Comparison of ENCODE assay signal across 12 cellular contexts in genomic region chr15:61327019-61327631, GRCh38.
DNase-seq lines count a peak whose midpoint lies in the region; ATAC-seq lines count a peak whose summit lies in the region.
"Had no signal": no experiment of that assay in that cellular context is flagged by ENCODE, and none has a peak within 500 bp of the region (broad histone marks: within the 10 kb centered on the region; RNA-seq: fewer than 3 reads in every experiment).

No MANE protein-coding gene starts in this region.

- peaks cover 11% of the 10 kb centered on the region for H3K27me3 Mint-ChIP-seq in stimulated activated naive CD8-positive, alpha-beta T cell treated with anti-CD3 and anti-CD28 coated beads, Interleukin-15, amount 100 ng/mL, for 72 hours

- H3K27ac Mint-ChIP-seq in stimulated activated naive CD8-positive, alpha-beta T cell treated with anti-CD3 and anti-CD28 coated beads, Interleukin-15, amount 100 ng/mL, for 72 hours = no peak overlapping the region
- H3K27ac Mint-ChIP-seq: activated CD8-positive, alpha-beta T cell treated with anti-CD3 and anti-CD28 coated beads for 36 hours had no signal

- H3K4me3 Mint-ChIP-seq in stimulated activated naive CD8-positive, alpha-beta T cell treated with anti-CD3 and anti-CD28 coated beads, Interleukin-15, amount 100 ng/mL, for 72 hours = no peak overlapping the region
- H3K4me3 Mint-ChIP-seq: activated CD8-positive, alpha-beta T cell treated with anti-CD3 and anti-CD28 coated beads for 36 hours had no signal

- DNase-seq in COR-L47 (lab: John Stamatoyannopoulos, UW) (peak; percentile 93), SHP77 (lab: John Stamatoyannopoulos, UW) (peak; percentile 62 to 91), islet precursor cell (no peak), glomerular visceral epithelial cell (ENCODE audit: extremely low spot score) (no peak), HUDEP-2 (lab: John Stamatoyannopoulos, UW; ENCODE audit: unreplicated experiment in 76 of 76) (no peak)
- DNase-seq in stimulated activated naive CD8-positive, alpha-beta T cell treated with anti-CD3 and anti-CD28 coated beads, Interleukin-15, amount 100 ng/mL, for 72 hours = no peak
- DNase-seq: activated CD8-positive, alpha-beta T cell treated with anti-CD3 and anti-CD28 coated beads for 36 hours; SIG-M5; uterus had no signal

- H3K9me3 Mint-ChIP-seq in stimulated activated naive CD8-positive, alpha-beta T cell treated with anti-CD3 and anti-CD28 coated beads, Interleukin-15, amount 100 ng/mL, for 72 hours = peaks cover 0 to 7% of the 10 kb centered on the region in 2 donors
- H3K9me3 Mint-ChIP-seq: activated CD8-positive, alpha-beta T cell treated with anti-CD3 and anti-CD28 coated beads for 36 hours had no signal

- ATAC-seq in GM19438 (IDR thresholded peaks at IDR 0.05; ENCODE audit: low read depth, unreplicated experiment) (peak; percentile 88), HG03457 (IDR thresholded peaks at IDR 0.05; ENCODE audit: unreplicated experiment) (peak; percentile 74)
- ATAC-seq in stimulated activated naive CD8-positive, alpha-beta T cell treated with anti-CD3 and anti-CD28 coated beads, Interleukin-15, amount 100 ng/mL, for 72 hours = no peak
- ATAC-seq: activated CD8-positive, alpha-beta T cell treated with anti-CD3 and anti-CD28 coated beads for 36 hours; gastroesophageal sphincter had no signal

- no peaks in the 10 kb centered on the region for H3K4me1 Mint-ChIP-seq in stimulated activated naive CD8-positive, alpha-beta T cell treated with anti-CD3 and anti-CD28 coated beads, Interleukin-15, amount 100 ng/mL, for 72 hours

Comparison
In these comparisons a context has a peak if more than half of its experiments do, and no peak if none do; other contexts are left out.
1. DNase-seq: peak in COR-L47 (single experiment) and SHP77 (2 of 2); none in stimulated activated naive CD8-positive, alpha-beta T cell treated with anti-CD3 and anti-CD28 coated beads, Interleukin-15, amount 100 ng/mL, for 72 hours (0 of 2), islet precursor cell (single experiment), glomerular visceral epithelial cell (single experiment) and HUDEP-2 (0 of 76).